Comparison of ENCODE assay signal across 8 cellular contexts in the genomic region with DNA sequence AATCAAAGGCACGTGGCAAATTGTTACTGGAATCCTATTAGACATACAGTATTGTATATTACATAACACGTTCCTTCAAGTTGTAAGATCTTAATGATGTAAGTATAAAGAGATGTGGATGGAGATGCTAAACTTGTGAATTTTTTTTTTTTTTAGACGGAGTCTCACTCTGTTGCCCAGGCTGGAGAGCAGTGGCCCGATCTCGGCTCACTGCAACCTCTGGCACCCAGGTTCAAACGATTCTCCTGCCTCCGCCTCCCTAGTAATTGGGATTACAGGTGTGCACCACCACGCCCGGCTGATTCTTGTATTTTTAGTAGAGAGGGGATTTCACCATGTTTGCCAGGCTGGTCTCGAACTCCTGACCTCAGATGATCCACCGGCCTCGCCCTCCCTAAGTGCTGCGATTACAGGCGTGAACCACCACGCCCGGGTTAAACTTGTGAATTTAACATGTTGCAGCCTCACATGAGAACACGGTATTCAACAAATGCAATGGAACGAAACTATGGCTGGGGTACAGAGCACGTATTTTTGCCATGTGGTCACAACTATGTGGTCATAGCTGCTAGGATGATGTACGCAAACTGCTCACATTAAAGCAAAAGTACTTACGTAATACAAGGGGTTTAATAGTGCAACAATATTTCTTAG. TPM values are rescaled to one million over a fixed set of nuclear protein-coding genes. Genes with fewer than 3 reads are reported as not detected.
A peak's percentile ranks its signal among the peaks of the same experiment; 100 is the strongest.
DNase-seq lines count a peak whose midpoint lies in the region; ATAC-seq and TF ChIP-seq lines count a peak whose summit lies in the region.

No MANE protein-coding gene starts in this region.

- no peak for TF ChIP-seq POLR2A in NB4 (IDR thresholded peaks at IDR 0.05; ENCODE audit: extremely low read depth, insufficient read length)

- peaks cover 8% of the 10 kb centered on the region for H3K36me3 Mint-ChIP-seq in activated T-cell treated with anti-CD3 and anti-CD28 coated beads, Interleukin-2, amount 50 U/mL, for 4 hours (ENCODE audit: insufficient read depth)

- H3K4me1 Mint-ChIP-seq in activated T-cell treated with anti-CD3 and anti-CD28 coated beads, Interleukin-2, amount 50 U/mL, for 4 hours (ENCODE audit: low read depth), result peaks cover 35% of the 10 kb centered on the region

- H3K4me3 ChIP-seq in GM08714 (ENCODE audit: low read length), result peak overlapping the region; percentile 90
- H3K4me3 ChIP-seq in H7 (ENCODE audit: insufficient read depth, low read depth, low read length), result peak overlapping the region; percentile 96
- H3K4me3 ChIP-seq in NB4 (ENCODE audit: low read depth, low read length), result peak overlapping the region; percentile 73
- peak overlapping the region; percentile 99 for H3K4me3 ChIP-seq in retinal pigment epithelial cell (ENCODE audit: low read length)

- no peak for TF ChIP-seq CTCF in NB4 (IDR thresholded peaks at IDR 0.05; ENCODE audit: low read depth, low read length)
- no peak for TF ChIP-seq CTCF in foreskin keratinocyte (conservative IDR thresholded peaks at IDR 0.05)
- TF ChIP-seq CTCF in retinal pigment epithelial cell (conservative IDR thresholded peaks at IDR 0.05; ENCODE audit: low read depth, low read length), result no peak

- H3K27me3 ChIP-seq in H7 (ENCODE audit: control insufficient read depth, insufficient read depth, low read length), result no peaks in the 10 kb centered on the region
- no peaks in the 10 kb centered on the region for H3K27me3 ChIP-seq in foreskin keratinocyte

- H3K9me3 Mint-ChIP-seq in activated T-cell treated with anti-CD3 and anti-CD28 coated beads, Interleukin-2, amount 50 U/mL, for 4 hours, result no peaks in the 10 kb centered on the region

- H3K27me3 Mint-ChIP-seq in activated T-cell treated with anti-CD3 and anti-CD28 coated beads, Interleukin-2, amount 50 U/mL, for 4 hours (ENCODE audit: low read depth), result no peaks in the 10 kb centered on the region

- H3K27ac ChIP-seq in foreskin keratinocyte, result peak overlapping the region; percentile 99

- peaks cover 9% of the 10 kb centered on the region for H3K4me1 ChIP-seq in foreskin keratinocyte

- H3K4me3 Mint-ChIP-seq in activated T-cell treated with anti-CD3 and anti-CD28 coated beads, Interleukin-2, amount 50 U/mL, for 4 hours, result peak overlapping the region; percentile 94

- peaks cover 4% of the 10 kb centered on the region; the same call in 1 of the 2 replicates for H3K36me3 ChIP-seq in H7 (replicated peaks; ENCODE audit: control insufficient read depth, insufficient read depth, low read length)

- peak; percentile 19 to 26 for ATAC-seq in activated T-cell treated with anti-CD3 and anti-CD28 coated beads, Interleukin-2, amount 50 U/mL, for 4 hours
- ATAC-seq in foreskin keratinocyte, result peak; percentile 64

- DNase-seq in H7 (peak; percentile 26), NB4 (ENCODE audit: low read depth) (no peak), foreskin keratinocyte (no peak), retinal pigment epithelial cell (ENCODE audit: low read depth) (no peak), NCI-H2171 treated with DMSO at 0.1 percent for 48 hours (lab: John Stamatoyannopoulos, UW) (no peak), NCI-H345 (lab: John Stamatoyannopoulos, UW) (no peak)
- DNase-seq in activated T-cell treated with anti-CD3 and anti-CD28 coated beads, Interleukin-2, amount 50 U/mL, for 4 hours, result peak; percentile 8

RNA-seq across cellular contexts. Expression of a gene that starts 0.8 kb away (rescaled TPM):
- 38.7 and 45.1 TPM in 2 replicates for total RNA-seq in H7 (2014; rRNA removed; shearing (Covaris generic))
- total RNA-seq in activated T-cell treated with anti-CD3 and anti-CD28 coated beads, Interleukin-2, amount 50 U/mL, for 4 hours, result 10 to 100 TPM; 62.3 to 70.0 (median 63.0) TPM
- 31.6 and 35.6 TPM in 2 replicates for total RNA-seq in foreskin keratinocyte
- polyA plus RNA-seq in foreskin keratinocyte, result 31.4 and 36.2 TPM in 2 replicates

RNA-seq across cellular contexts. Expression of a gene that starts 40.9 kb away (rescaled TPM):
- 0.03 TPM in 1 of 2 replicates, not detected in the other for total RNA-seq in H7 (2014; rRNA removed; shearing (Covaris generic))
- total RNA-seq in activated T-cell treated with anti-CD3 and anti-CD28 coated beads, Interleukin-2, amount 50 U/mL, for 4 hours, result under 1 TPM in 2 of 3 donors, not detected in 1; 0.05 to 0.54 TPM
- total RNA-seq in foreskin keratinocyte, result 0.48 and 0.71 TPM in 2 replicates
- polyA plus RNA-seq in foreskin keratinocyte, result 0.50 and 0.91 TPM in 2 replicates

RNA-seq across cellular contexts. Expression of a gene that starts 55.2 kb away (rescaled TPM):
- total RNA-seq in H7 (2014; rRNA removed; shearing (Covaris generic)), result 12.4 and 14.9 TPM in 2 replicates
- 10 to 100 TPM; 25.9 to 30.5 (median 29.9) TPM for total RNA-seq in activated T-cell treated with anti-CD3 and anti-CD28 coated beads, Interleukin-2, amount 50 U/mL, for 4 hours
- 50.2 and 51.0 TPM in 2 replicates for total RNA-seq in foreskin keratinocyte
- 30.8 and 37.9 TPM in 2 replicates for polyA plus RNA-seq in foreskin keratinocyte

Comparison
In these comparisons a context has a peak if more than half of its experiments do, and no peak if none do; other contexts are left out.
1. DNase-seq: peak in H7 (single experiment) and activated T-cell treated with anti-CD3 and anti-CD28 coated beads, Interleukin-2, amount 50 U/mL, for 4 hours (single experiment); none in NB4 (single experiment), foreskin keratinocyte (0 of 2), retinal pigment epithelial cell (single experiment), NCI-H2171 treated with DMSO at 0.1 percent for 48 hours (single experiment) and NCI-H345 (single experiment).
2. Peak in every context shown above with its lines, with median percentiles within 50 percentile points of each other: H3K4me3 ChIP-seq.